ENCODE assay signal across 8 cellular contexts in genomic region chr2:195659114-195659513, GRCh38. TPM values are rescaled to one million over a fixed set of nuclear protein-coding genes. Genes with fewer than 3 reads are reported as not detected.
DNase-seq lines count a peak whose midpoint lies in the region; ATAC-seq and TF ChIP-seq lines count a peak whose summit lies in the region.

No MANE protein-coding gene starts in this region.

- H3K27me3 Mint-ChIP-seq in osteocyte (ENCODE audit: unreplicated experiment), result no peaks in the 10 kb centered on the region

- peaks cover 49% of the 10 kb centered on the region for H3K4me1 Mint-ChIP-seq in osteocyte (ENCODE audit: unreplicated experiment)

- peak overlapping the region; percentile 90 for H3K4me3 Mint-ChIP-seq in osteocyte (ENCODE audit: unreplicated experiment)

- DNase-seq in NCI-H187 treated with DMSO at 0.1 percent for 48 hours (lab: John Stamatoyannopoulos, UW) (peak; percentile 17), NCI-H187 (lab: John Stamatoyannopoulos, UW) (no peak), OCI-M1 (lab: John Stamatoyannopoulos, UW) (peak; percentile 82), dermis blood vessel endothelial cell (peak; percentile 6), osteocyte (ENCODE audit: extremely low spot score, unreplicated experiment) (no peak), superior temporal gyrus (ENCODE audit: extremely low spot score) (no peak)

- no peaks in the 10 kb centered on the region for H3K9me3 Mint-ChIP-seq in osteocyte (ENCODE audit: unreplicated experiment)

- ATAC-seq in HG02571 (IDR thresholded peaks at IDR 0.05; ENCODE audit: unreplicated experiment) (no peak), HG03095 (IDR thresholded peaks at IDR 0.05; ENCODE audit: unreplicated experiment) (no peak)

- TF ChIP-seq CTCF in osteocyte (IDR thresholded peaks at IDR 0.05), result no peak

- peak overlapping the region; percentile 35 for H3K27ac Mint-ChIP-seq in osteocyte (ENCODE audit: unreplicated experiment)

- H3K36me3 Mint-ChIP-seq in osteocyte (ENCODE audit: unreplicated experiment), result no peaks in the 10 kb centered on the region

RNA-seq across cellular contexts. Expression of gene SLC39A10, which starts 2.1 kb away (rescaled TPM):
- total RNA-seq in dermis blood vessel endothelial cell, result 32.9 and 34.7 TPM in 2 replicates
- 37.4 and 40.0 TPM in 2 replicates for total RNA-seq in osteocyte

Comparison
In these comparisons a context has a peak if more than half of its experiments do, and no peak if none do; other contexts are left out.
1. DNase-seq: peak in NCI-H187 treated with DMSO at 0.1 percent for 48 hours (single experiment), OCI-M1 (single experiment) and dermis blood vessel endothelial cell (single experiment); none in NCI-H187 (0 of 2), osteocyte (single experiment) and superior temporal gyrus (single experiment).